1 cellular context compared by ENCODE assay signal in the genomic region with DNA sequence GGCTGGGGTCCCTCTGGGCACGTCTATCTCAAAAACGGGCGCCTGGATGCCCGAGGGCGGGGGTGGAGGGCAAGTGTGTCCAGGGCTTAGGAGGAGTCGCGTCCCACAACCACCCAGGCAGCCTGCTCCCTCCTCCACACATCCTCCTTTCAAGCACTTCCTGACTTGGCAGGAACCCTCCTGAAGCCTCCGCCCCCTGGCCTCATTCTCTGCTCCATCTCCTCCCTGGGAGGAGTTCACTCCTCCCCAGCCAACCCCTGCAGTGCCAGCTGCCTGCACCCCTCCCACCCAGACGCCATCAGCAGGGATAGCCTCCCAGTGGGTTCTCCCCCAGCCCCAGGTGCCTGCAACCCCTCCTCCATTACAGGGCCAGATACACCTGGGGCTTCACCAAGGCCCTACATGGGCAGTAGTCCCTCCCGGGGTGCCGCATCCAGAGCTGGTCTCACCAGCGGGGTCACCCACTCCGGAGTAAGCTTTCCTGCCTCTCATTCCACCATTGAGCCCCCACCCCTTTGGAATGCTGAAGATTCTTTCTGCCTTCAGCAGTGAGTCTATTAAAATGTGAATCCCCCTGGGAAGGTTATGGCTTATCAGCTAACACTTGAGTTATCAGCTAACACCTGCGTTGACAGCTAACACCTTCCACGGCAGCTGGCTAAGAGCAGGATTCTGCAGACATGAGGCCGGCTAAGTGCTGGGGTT.
TF ChIP-seq lines count a peak whose summit lies in the region.

No MANE protein-coding gene starts in this region.

TF ChIP-seq in HepG2, 621 proteins besides CTCF, POLR2A, EP300 and RAD21:
- no peak for TF ChIP-seq ZBTB42 (CRISPR knock-in tag; IDR thresholded peaks at IDR 0.05)
- no peak for TF ChIP-seq GPN1 (CRISPR knock-in tag; IDR thresholded peaks at IDR 0.05; ENCODE audit: borderline replicate concordance)
- TF ChIP-seq, protein P1, sequence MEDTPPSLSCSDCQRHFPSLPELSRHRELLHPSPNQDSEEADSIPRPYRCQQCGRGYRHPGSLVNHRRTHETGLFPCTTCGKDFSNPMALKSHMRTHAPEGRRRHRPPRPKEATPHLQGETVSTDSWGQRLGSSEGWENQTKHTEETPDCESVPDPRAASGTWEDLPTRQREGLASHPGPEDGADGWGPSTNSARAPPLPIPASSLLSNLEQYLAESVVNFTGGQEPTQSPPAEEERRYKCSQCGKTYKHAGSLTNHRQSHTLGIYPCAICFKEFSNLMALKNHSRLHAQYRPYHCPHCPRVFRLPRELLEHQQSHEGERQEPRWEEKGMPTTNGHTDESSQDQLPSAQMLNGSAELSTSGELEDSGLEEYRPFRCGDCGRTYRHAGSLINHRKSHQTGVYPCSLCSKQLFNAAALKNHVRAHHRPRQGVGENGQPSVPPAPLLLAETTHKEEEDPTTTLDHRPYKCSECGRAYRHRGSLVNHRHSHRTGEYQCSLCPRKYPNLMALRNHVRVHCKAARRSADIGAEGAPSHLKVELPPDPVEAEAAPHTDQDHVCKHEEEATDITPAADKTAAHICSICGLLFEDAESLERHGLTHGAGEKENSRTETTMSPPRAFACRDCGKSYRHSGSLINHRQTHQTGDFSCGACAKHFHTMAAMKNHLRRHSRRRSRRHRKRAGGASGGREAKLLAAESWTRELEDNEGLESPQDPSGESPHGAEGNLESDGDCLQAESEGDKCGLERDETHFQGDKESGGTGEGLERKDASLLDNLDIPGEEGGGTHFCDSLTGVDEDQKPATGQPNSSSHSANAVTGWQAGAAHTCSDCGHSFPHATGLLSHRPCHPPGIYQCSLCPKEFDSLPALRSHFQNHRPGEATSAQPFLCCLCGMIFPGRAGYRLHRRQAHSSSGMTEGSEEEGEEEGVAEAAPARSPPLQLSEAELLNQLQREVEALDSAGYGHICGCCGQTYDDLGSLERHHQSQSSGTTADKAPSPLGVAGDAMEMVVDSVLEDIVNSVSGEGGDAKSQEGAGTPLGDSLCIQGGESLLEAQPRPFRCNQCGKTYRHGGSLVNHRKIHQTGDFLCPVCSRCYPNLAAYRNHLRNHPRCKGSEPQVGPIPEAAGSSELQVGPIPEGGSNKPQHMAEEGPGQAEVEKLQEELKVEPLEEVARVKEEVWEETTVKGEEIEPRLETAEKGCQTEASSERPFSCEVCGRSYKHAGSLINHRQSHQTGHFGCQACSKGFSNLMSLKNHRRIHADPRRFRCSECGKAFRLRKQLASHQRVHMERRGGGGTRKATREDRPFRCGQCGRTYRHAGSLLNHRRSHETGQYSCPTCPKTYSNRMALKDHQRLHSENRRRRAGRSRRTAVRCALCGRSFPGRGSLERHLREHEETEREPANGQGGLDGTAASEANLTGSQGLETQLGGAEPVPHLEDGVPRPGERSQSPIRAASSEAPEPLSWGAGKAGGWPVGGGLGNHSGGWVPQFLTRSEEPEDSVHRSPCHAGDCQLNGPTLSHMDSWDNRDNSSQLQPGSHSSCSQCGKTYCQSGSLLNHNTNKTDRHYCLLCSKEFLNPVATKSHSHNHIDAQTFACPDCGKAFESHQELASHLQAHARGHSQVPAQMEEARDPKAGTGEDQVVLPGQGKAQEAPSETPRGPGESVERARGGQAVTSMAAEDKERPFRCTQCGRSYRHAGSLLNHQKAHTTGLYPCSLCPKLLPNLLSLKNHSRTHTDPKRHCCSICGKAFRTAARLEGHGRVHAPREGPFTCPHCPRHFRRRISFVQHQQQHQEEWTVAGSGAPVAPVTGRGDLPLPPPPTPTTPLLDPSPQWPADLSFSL (CRISPR knock-in tag; IDR thresholded peaks at IDR 0.05): no peak
- no peak for TF ChIP-seq CHD2 (IDR thresholded peaks at IDR 0.05; ENCODE audit: low read depth, low read length)
- TF ChIP-seq GATA4 (IDR thresholded peaks at IDR 0.05; ENCODE audit: borderline replicate concordance, low read depth): no peak
- no peak for TF ChIP-seq PRMT3 (CRISPR knock-in tag; IDR thresholded peaks at IDR 0.05; ENCODE audit: borderline replicate concordance, low read depth)
- TF ChIP-seq HOXA9 (CRISPR knock-in tag; IDR thresholded peaks at IDR 0.05; ENCODE audit: borderline replicate concordance): no peak
- TF ChIP-seq, protein P2, sequence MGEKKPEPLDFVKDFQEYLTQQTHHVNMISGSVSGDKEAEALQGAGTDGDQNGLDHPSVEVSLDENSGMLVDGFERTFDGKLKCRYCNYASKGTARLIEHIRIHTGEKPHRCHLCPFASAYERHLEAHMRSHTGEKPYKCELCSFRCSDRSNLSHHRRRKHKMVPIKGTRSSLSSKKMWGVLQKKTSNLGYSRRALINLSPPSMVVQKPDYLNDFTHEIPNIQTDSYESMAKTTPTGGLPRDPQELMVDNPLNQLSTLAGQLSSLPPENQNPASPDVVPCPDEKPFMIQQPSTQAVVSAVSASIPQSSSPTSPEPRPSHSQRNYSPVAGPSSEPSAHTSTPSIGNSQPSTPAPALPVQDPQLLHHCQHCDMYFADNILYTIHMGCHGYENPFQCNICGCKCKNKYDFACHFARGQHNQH (CRISPR knock-in tag; IDR thresholded peaks at IDR 0.05): no peak
- TF ChIP-seq, protein P3, sequence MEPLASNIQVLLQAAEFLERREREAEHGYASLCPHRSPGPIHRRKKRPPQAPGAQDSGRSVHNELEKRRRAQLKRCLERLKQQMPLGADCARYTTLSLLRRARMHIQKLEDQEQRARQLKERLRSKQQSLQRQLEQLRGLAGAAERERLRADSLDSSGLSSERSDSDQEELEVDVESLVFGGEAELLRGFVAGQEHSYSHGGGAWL (CRISPR knock-in tag; IDR thresholded peaks at IDR 0.05): no peak
- no peak for TF ChIP-seq NR3C1 (CRISPR knock-in tag; IDR thresholded peaks at IDR 0.05)
- TF ChIP-seq ISX (CRISPR knock-in tag; conservative IDR thresholded peaks at IDR 0.05): no peak
- TF ChIP-seq ZNF382 (CRISPR knock-in tag; IDR thresholded peaks at IDR 0.05; ENCODE audit: borderline replicate concordance): no peak
- TF ChIP-seq AGO2 (optimal IDR thresholded peaks at IDR 0.05; ENCODE audit: low read depth, low read length): no peak
- TF ChIP-seq, protein P4, sequence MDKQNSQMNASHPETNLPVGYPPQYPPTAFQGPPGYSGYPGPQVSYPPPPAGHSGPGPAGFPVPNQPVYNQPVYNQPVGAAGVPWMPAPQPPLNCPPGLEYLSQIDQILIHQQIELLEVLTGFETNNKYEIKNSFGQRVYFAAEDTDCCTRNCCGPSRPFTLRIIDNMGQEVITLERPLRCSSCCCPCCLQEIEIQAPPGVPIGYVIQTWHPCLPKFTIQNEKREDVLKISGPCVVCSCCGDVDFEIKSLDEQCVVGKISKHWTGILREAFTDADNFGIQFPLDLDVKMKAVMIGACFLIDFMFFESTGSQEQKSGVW (CRISPR knock-in tag; IDR thresholded peaks at IDR 0.05; ENCODE audit: borderline replicate concordance): no peak
- no peak for TF ChIP-seq SAFB2 (CRISPR knock-in tag; IDR thresholded peaks at IDR 0.05; ENCODE audit: borderline replicate concordance, low read depth)
- no peak for TF ChIP-seq RFXAP (CRISPR knock-in tag; IDR thresholded peaks at IDR 0.05; ENCODE audit: borderline replicate concordance)
- no peak for TF ChIP-seq BHLHE40 (IDR thresholded peaks at IDR 0.05; ENCODE audit: low read length)
